In the genomic region with DNA sequence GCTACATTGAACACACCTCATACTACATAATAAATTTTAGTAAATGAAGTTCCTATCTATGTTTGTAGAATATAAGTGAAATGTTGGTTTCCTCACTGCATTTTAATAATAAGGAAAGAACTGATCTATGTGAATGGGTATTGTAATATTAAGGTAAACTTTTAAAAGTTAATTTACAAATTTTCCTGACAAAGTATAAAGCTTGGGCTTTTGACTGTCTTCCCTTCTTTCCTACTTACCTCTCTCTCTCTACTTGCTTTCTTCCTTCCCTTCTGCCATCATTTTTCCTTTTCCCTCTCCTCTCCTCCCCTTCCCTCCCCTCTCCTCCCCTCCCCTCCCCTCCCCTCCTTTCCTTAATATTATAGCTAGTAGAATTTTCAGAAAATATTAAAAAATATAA, we compare ENCODE assay signal across 11 cellular contexts.
"Had no signal": no experiment of that assay in that cellular context is flagged by ENCODE, and none has a peak within 500 bp of the region (broad histone marks: within the 10 kb centered on the region; RNA-seq: fewer than 3 reads in every experiment).

No MANE protein-coding gene starts in this region.

- H2AFZ ChIP-seq: GM23248 had no signal

- FAIRE-seq: H1, H54 had no signal

- H3K4me3 ChIP-seq: GM23248, GM23338, HAP-1 had no signal

- ATAC-seq: GM23338, HCT116 had no signal

- H3K4me1 ChIP-seq: HAP-1 had no signal

- H3K36me3 ChIP-seq: HAP-1 had no signal

- H3K4me2 ChIP-seq: GM23338 had no signal

- H3K27ac ChIP-seq: GM23248 had no signal

- H3K9me3 ChIP-seq: HAP-1 had no signal

- DNase-seq: GM23248, GOT3, H7, H9, HCEC 1CT, HFFc6 had no signal

- H3K9ac ChIP-seq: GM23248 had no signal
